8 cellular contexts compared by ENCODE assay signal in the genomic region with DNA sequence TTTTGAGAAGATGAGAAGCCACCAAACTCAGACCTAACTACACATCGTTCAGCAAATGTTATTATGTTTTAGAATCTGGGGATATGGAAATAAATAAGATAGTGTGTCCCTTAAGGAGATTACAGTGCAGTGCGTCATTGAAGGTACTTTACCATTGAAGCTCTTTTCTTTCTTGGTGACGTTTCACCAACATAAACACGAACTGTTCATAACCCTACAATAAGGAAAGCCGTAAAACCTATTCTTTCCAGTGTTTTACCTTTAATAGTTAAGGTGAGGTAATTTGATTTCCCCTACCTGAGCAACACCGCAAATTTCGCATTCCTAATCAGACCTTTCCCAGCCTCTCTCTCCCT. TPM values are rescaled to one million over a fixed set of nuclear protein-coding genes. Genes with fewer than 3 reads are reported as not detected.
A peak's percentile ranks its signal among the peaks of the same experiment; 100 is the strongest.
DNase-seq lines count a peak whose midpoint lies in the region; ATAC-seq and TF ChIP-seq lines count a peak whose summit lies in the region.

No MANE protein-coding gene starts in this region.

- peaks cover 15% of the 10 kb centered on the region for H3K36me3 Mint-ChIP-seq in activated naive CD4-positive, alpha-beta T cell treated with anti-CD3 and anti-CD28 coated beads, Interleukin-2, amount 10 ng/mL, durations not matched to agents 7 days and 5 days
- H3K36me3 Mint-ChIP-seq in glutamatergic neuron (ENCODE audit: unreplicated experiment): no peaks in the 10 kb centered on the region
- H3K36me3 Mint-ChIP-seq in stimulated activated effector memory CD8-positive, alpha-beta T cell treated with anti-CD3 and anti-CD28 coated beads, Interleukin-12 subunit alpha, Interleukin-12 subunit beta, amount 100 ng/mL, for 72 hours: peaks cover 49% of the 10 kb centered on the region

- H3K4me1 ChIP-seq in SK-N-SH (ENCODE audit: control insufficient read depth in 1 of 2, insufficient read depth in 2 of 2, low read depth in 1 of 2, low read length in 1 of 2): peaks cover 5 to 8% of the 10 kb centered on the region in 2 experiments; a peak in 2 of 4 replicates

- peak overlapping the region; percentile 94; the same call in 1 of the 2 replicates for H2AFZ ChIP-seq in SK-N-SH (ENCODE audit: low read depth)

- peaks cover 35% of the 10 kb centered on the region for H3K79me2 ChIP-seq in SK-N-SH (ENCODE audit: insufficient read depth)

- WGBS in SK-N-SH (ENCODE audit: low lambda C conversion rate): 13% methylated on average over 7 of the region's 7 CpGs

- ATAC-seq in stimulated activated effector memory CD8-positive, alpha-beta T cell treated with anti-CD3 and anti-CD28 coated beads, Interleukin-12 subunit alpha, Interleukin-12 subunit beta, amount 100 ng/mL, for 72 hours: peak; percentile 36

- no peak for DNase-seq in activated naive CD4-positive, alpha-beta T cell treated with anti-CD3 and anti-CD28 coated beads, Interleukin-2, amount 10 ng/mL, durations not matched to agents 7 days and 5 days
- no peak for DNase-seq in activated naive CD4-positive, alpha-beta T cell treated with Interleukin-2 at 50 U/mL for 16 hours
- DNase-seq in SK-N-SH (no peak), glutamatergic neuron (no peak), EL (no peak), HuH-7.5 (ENCODE audit: low spot score) (no peak)
- DNase-seq in stimulated activated effector memory CD8-positive, alpha-beta T cell treated with anti-CD3 and anti-CD28 coated beads, Interleukin-12 subunit alpha, Interleukin-12 subunit beta, amount 100 ng/mL, for 72 hours (ENCODE audit: low spot score in 2 of 2): no peak
- DNase-seq in activated CD4-positive, CD25-positive, alpha-beta regulatory T cell treated with anti-CD3 and anti-CD28 coated beads, Interleukin-2, amount 50 U/mL, for 72 hours: no peak

- H3K4me3 Mint-ChIP-seq in activated naive CD4-positive, alpha-beta T cell treated with anti-CD3 and anti-CD28 coated beads, Interleukin-2, amount 10 ng/mL, durations not matched to agents 7 days and 5 days: peak overlapping the region; percentile 94
- H3K4me3 Mint-ChIP-seq in glutamatergic neuron (ENCODE audit: unreplicated experiment): peak overlapping the region; percentile 99
- H3K4me3 Mint-ChIP-seq in stimulated activated effector memory CD8-positive, alpha-beta T cell treated with anti-CD3 and anti-CD28 coated beads, Interleukin-12 subunit alpha, Interleukin-12 subunit beta, amount 100 ng/mL, for 72 hours: peak overlapping the region; percentile 89

- peaks cover 26% of the 10 kb centered on the region for H3K4me1 Mint-ChIP-seq in activated naive CD4-positive, alpha-beta T cell treated with anti-CD3 and anti-CD28 coated beads, Interleukin-2, amount 10 ng/mL, durations not matched to agents 7 days and 5 days
- peaks cover 5% of the 10 kb centered on the region for H3K4me1 Mint-ChIP-seq in glutamatergic neuron (ENCODE audit: low read depth, unreplicated experiment)
- H3K4me1 Mint-ChIP-seq in stimulated activated effector memory CD8-positive, alpha-beta T cell treated with anti-CD3 and anti-CD28 coated beads, Interleukin-12 subunit alpha, Interleukin-12 subunit beta, amount 100 ng/mL, for 72 hours: peaks cover 24% of the 10 kb centered on the region

- H3K4me2 ChIP-seq in SK-N-SH: peak overlapping the region; percentile 83

- peak overlapping the region; percentile 80 to 88 for H3K4me3 ChIP-seq in SK-N-SH (ENCODE audit: low read depth in 2 of 2, low read length in 1 of 2)

- H3K27me3 ChIP-seq in SK-N-SH (ENCODE audit: insufficient read depth): no peaks in the 10 kb centered on the region

- no peaks in the 10 kb centered on the region for H4K20me1 ChIP-seq in SK-N-SH (ENCODE audit: insufficient read depth)

- CTCF ChIA-PET in activated naive CD4-positive, alpha-beta T cell treated with anti-CD3 and anti-CD28 coated beads, Interleukin-2, amount 10 ng/mL, durations not matched to agents 7 days and 5 days (lab: Charles Lee): interaction anchor here (0.6 kb wide), 1 partner anchor 9 kb away, joined by 3 read pairs; no protein-coding TSS in a partner anchor
- CTCF ChIA-PET in SK-N-SH (lab: Yijun Ruan, JAX): interaction anchor here (0.6 to 0.7 kb wide), 3 partner anchors 9 to 1844 kb away, joined by 3 read pairs; no protein-coding TSS in a partner anchor

- TF ChIP-seq EP300 in SK-N-SH (IDR thresholded peaks at IDR 0.05; ENCODE audit: borderline replicate concordance in 1 of 2, low read depth in 1 of 2, low read length in 1 of 2): no peak

- H3K27ac ChIP-seq in SK-N-SH (ENCODE audit: low read depth in 2 of 2, low read length in 1 of 2): peak overlapping the region; percentile 56 to 83; a peak in 3 of 4 replicates

- H3K36me3 ChIP-seq in SK-N-SH (replicated peaks in 1 of 2; ENCODE audit: control insufficient read depth in 1 of 2, insufficient read depth in 2 of 2, low read length in 1 of 2): peaks cover 23 to 31% of the 10 kb centered on the region in 2 experiments

- no peaks in the 10 kb centered on the region for H3K9me2 ChIP-seq in SK-N-SH

- no peak for TF ChIP-seq RAD21 in SK-N-SH (IDR thresholded peaks at IDR 0.05; ENCODE audit: low read length)

- TF ChIP-seq CTCF in SK-N-SH (IDR thresholded peaks at IDR 0.05): peak; percentile 7; the same call in 1 of the 2 replicates
- no peak for TF ChIP-seq CTCF in glutamatergic neuron (IDR thresholded peaks at IDR 0.05; ENCODE audit: partially characterized antibody, unreplicated experiment)

- H3K27me3 Mint-ChIP-seq in activated naive CD4-positive, alpha-beta T cell treated with anti-CD3 and anti-CD28 coated beads, Interleukin-2, amount 10 ng/mL, durations not matched to agents 7 days and 5 days: peaks cover 9% of the 10 kb centered on the region
- H3K27me3 Mint-ChIP-seq in glutamatergic neuron (ENCODE audit: unreplicated experiment): no peaks in the 10 kb centered on the region

- peak overlapping the region; percentile 98 for H3K27ac Mint-ChIP-seq in activated naive CD4-positive, alpha-beta T cell treated with anti-CD3 and anti-CD28 coated beads, Interleukin-2, amount 10 ng/mL, durations not matched to agents 7 days and 5 days
- peak overlapping the region; percentile 70 for H3K27ac Mint-ChIP-seq in glutamatergic neuron (ENCODE audit: unreplicated experiment)
- H3K27ac Mint-ChIP-seq in stimulated activated effector memory CD8-positive, alpha-beta T cell treated with anti-CD3 and anti-CD28 coated beads, Interleukin-12 subunit alpha, Interleukin-12 subunit beta, amount 100 ng/mL, for 72 hours: peak overlapping the region; percentile 97

- H3K9me3 ChIP-seq in SK-N-SH: no peaks in the 10 kb centered on the region

- H3F3A ChIP-seq in SK-N-SH (replicated peaks; ENCODE audit: insufficient read depth): peaks cover 8% of the 10 kb centered on the region

- POLR2A ChIA-PET in SK-N-SH (lab: Yijun Ruan, JAX): no interaction called here

- H3K9ac ChIP-seq in SK-N-SH: peak overlapping the region; percentile 86; the same call in 1 of the 2 replicates

- H3K9me3 Mint-ChIP-seq in activated naive CD4-positive, alpha-beta T cell treated with anti-CD3 and anti-CD28 coated beads, Interleukin-2, amount 10 ng/mL, durations not matched to agents 7 days and 5 days: no peaks in the 10 kb centered on the region
- H3K9me3 Mint-ChIP-seq in glutamatergic neuron (ENCODE audit: unreplicated experiment): no peaks in the 10 kb centered on the region
- no peaks in the 10 kb centered on the region for H3K9me3 Mint-ChIP-seq in stimulated activated effector memory CD8-positive, alpha-beta T cell treated with anti-CD3 and anti-CD28 coated beads, Interleukin-12 subunit alpha, Interleukin-12 subunit beta, amount 100 ng/mL, for 72 hours

TF ChIP-seq in SK-N-SH, 30 proteins besides CTCF, POLR2A, EP300 and RAD21 (continues in another document):
- TF ChIP-seq FOXM1 (IDR thresholded peaks at IDR 0.05; ENCODE audit: low read depth): no peak
- no peak for TF ChIP-seq JUND (IDR thresholded peaks at IDR 0.05)
- no peak for TF ChIP-seq TCF12 (IDR thresholded peaks at IDR 0.05)
- no peak for TF ChIP-seq IRF3 (IDR thresholded peaks at IDR 0.05; ENCODE audit: low read depth, low read length)
- no peak for TF ChIP-seq MXI1 (IDR thresholded peaks at IDR 0.05; ENCODE audit: low read depth, low read length)
- no peak for TF ChIP-seq TAF1 (IDR thresholded peaks at IDR 0.05; ENCODE audit: borderline replicate concordance, low read depth, low read length)
- TF ChIP-seq REST (IDR thresholded peaks at IDR 0.05; ENCODE audit: low read depth, low read length): no peak

RNA-seq across cellular contexts. Expression of gene CCDC66, which starts 0.8 kb away (rescaled TPM):
- 4.6 and 6.9 TPM in 2 replicates for polyA plus RNA-seq in SK-N-SH (2012; rRNA removed)
- 3.0 and 3.8 TPM in 2 replicates for polyA plus RNA-seq in SK-N-SH (2012; cell fraction: cytosol; rRNA removed)
- polyA plus RNA-seq in SK-N-SH (2012; cell fraction: nucleus; rRNA removed): 13.5 and 24.7 TPM in 2 replicates
- 23.8 TPM for total RNA-seq in glutamatergic neuron (ENCODE audit: unreplicated experiment)
